ENCODE assay signal across 21 cellular contexts in the genomic region with DNA sequence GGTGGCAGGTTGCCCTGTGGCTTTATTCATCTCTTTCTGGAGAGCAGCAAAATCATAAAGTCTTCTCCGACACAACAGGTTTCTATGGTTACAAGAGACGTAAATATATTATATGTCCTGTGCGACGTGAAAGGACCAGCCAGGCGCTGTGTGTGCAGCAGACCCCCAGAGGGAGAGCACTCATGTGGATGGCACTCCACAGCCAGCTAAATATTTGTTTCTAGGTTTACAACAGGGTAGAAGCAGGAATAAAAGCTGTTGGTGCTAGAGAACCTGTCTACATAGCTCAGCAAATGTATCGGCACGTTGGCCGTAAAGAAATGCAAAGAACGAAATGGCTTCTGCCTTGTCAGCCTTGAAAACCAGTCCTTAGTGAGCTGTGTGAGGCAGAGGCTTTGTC.
DNase-seq lines count a peak whose midpoint lies in the region; TF ChIP-seq lines count a peak whose summit lies in the region.
"Had no signal": no experiment of that assay in that cellular context is flagged by ENCODE, and none has a peak within 500 bp of the region (broad histone marks: within the 10 kb centered on the region; RNA-seq: fewer than 3 reads in every experiment).

No MANE protein-coding gene starts in this region.

- no peaks in the 10 kb centered on the region for H3K27me3 ChIP-seq in osteoblast (ENCODE audit: insufficient read depth, low read length)
- H3K27me3 ChIP-seq: ascending aorta, heart left ventricle had no signal

- H3K27ac ChIP-seq in osteoblast (ENCODE audit: low read depth, low read length) = no peak overlapping the region
- H3K27ac ChIP-seq: ascending aorta, heart left ventricle had no signal

- H3K4me2 ChIP-seq in osteoblast (ENCODE audit: insufficient read depth, low read length) = no peak overlapping the region

- no peaks in the 10 kb centered on the region for H4K20me1 ChIP-seq in osteoblast (ENCODE audit: insufficient read depth, low read length)

- no peaks in the 10 kb centered on the region for H3K36me3 ChIP-seq in osteoblast (ENCODE audit: insufficient read depth, low read length)
- H3K36me3 ChIP-seq: ascending aorta, heart left ventricle had no signal

- H2AFZ ChIP-seq in osteoblast (ENCODE audit: low read length) = no peak overlapping the region

- H3K4me1 ChIP-seq in osteoblast (ENCODE audit: insufficient read depth, low read length) = peaks cover 13% of the 10 kb centered on the region
- H3K4me1 ChIP-seq: ascending aorta had no signal

- DNase-seq in DMS153 treated with DMSO at 0.1 percent for 48 hours (lab: John Stamatoyannopoulos, UW; ENCODE audit: unreplicated experiment) = peak; percentile 43
- peak; percentile 13 for DNase-seq in NCI-H1417 treated with DMSO at 0.1 percent for 48 hours (lab: John Stamatoyannopoulos, UW)
- peak; percentile 49 for DNase-seq in NCI-H345 treated with DMSO at 0.1 percent for 48 hours (lab: John Stamatoyannopoulos, UW; ENCODE audit: unreplicated experiment)
- peak; percentile 16 for DNase-seq in inferior parietal cortex (ENCODE audit: extremely low spot score)
- DNase-seq in NCI-H226 = no peak
- DNase-seq in OCI-M2 (lab: John Stamatoyannopoulos, UW; ENCODE audit: unreplicated experiment) = no peak
- no peak for DNase-seq in osteoblast (ENCODE audit: insufficient read length, low spot score, missing footprints)
- DNase-seq in NAMALWA (ENCODE audit: low spot score) = no peak
- DNase-seq: activated CD4-positive, alpha-beta T cell treated with anti-CD3 and anti-CD28 coated beads, Interleukin-2, amount 50 U/mL, for 48 hours; activated naive CD4-positive, alpha-beta T cell treated with anti-CD3 and anti-CD28 coated beads, Interleukin-2, amount 10 ng/mL, durations not matched to agents 7 days and 5 days; C1 segment of cervical spinal cord; cerebellar nuclear complex; GF-D8; heart left ventricle; left ventricle myocardium superior; NCI-H524; occipital lobe; right cardiac atrium; Right ventricle myocardium superior; substantia nigra had no signal

- no peaks in the 10 kb centered on the region for H3K9me3 ChIP-seq in osteoblast (ENCODE audit: low read depth, low read length)
- H3K9me3 ChIP-seq: ascending aorta, heart left ventricle had no signal

- no peak overlapping the region for H3K4me3 ChIP-seq in osteoblast (ENCODE audit: insufficient read depth, low read length)
- H3K4me3 ChIP-seq: ascending aorta, heart left ventricle had no signal

- H3K79me2 ChIP-seq in osteoblast (ENCODE audit: insufficient read depth, low read length) = no peaks in the 10 kb centered on the region

- TF ChIP-seq CTCF in osteoblast (IDR thresholded peaks at IDR 0.05; ENCODE audit: extremely low read depth, low read depth, low read length) = no peak

Comparison
In these comparisons a context has a peak if more than half of its experiments do, and no peak if none do; other contexts are left out.
1. DNase-seq: peak in DMS153 treated with DMSO at 0.1 percent for 48 hours (single experiment), NCI-H1417 treated with DMSO at 0.1 percent for 48 hours (single experiment), NCI-H345 treated with DMSO at 0.1 percent for 48 hours (single experiment) and inferior parietal cortex (single experiment); none in NCI-H226 (single experiment), OCI-M2 (single experiment), osteoblast (single experiment) and NAMALWA (single experiment).